In genomic region chr14:35046751-35047536, GRCh38 we compare ENCODE assay signal across 1 cellular context.
TF ChIP-seq lines count a peak whose summit lies in the region.

No MANE protein-coding gene starts in this region.

TF ChIP-seq in GM23338, 12 proteins besides CTCF, POLR2A, EP300 and RAD21 (continued from another document):
- TF ChIP-seq ZNF462 (CRISPR knock-in tag; IDR thresholded peaks at IDR 0.05) (no peak), ZNF114 (CRISPR knock-in tag; IDR thresholded peaks at IDR 0.05) (no peak), STAT1 (IDR thresholded peaks at IDR 0.05; ENCODE audit: unreplicated experiment) (no peak), POLR2AphosphoS5 (IDR thresholded peaks at IDR 0.05; ENCODE audit: low read depth) (no peak), REST (IDR thresholded peaks at IDR 0.05; ENCODE audit: unreplicated experiment) (no peak), EZH2phosphoT487 (IDR thresholded peaks at IDR 0.05; ENCODE audit: unreplicated experiment) (no peak), ZNF331 (CRISPR knock-in tag; IDR thresholded peaks at IDR 0.05; ENCODE audit: low read depth) (no peak), CREB1 (CRISPR knock-in tag; IDR thresholded peaks at IDR 0.05; ENCODE audit: low read depth) (no peak)
TF ChIP-seq in GM23338: peak in this region for 0.
